In the genomic region with DNA sequence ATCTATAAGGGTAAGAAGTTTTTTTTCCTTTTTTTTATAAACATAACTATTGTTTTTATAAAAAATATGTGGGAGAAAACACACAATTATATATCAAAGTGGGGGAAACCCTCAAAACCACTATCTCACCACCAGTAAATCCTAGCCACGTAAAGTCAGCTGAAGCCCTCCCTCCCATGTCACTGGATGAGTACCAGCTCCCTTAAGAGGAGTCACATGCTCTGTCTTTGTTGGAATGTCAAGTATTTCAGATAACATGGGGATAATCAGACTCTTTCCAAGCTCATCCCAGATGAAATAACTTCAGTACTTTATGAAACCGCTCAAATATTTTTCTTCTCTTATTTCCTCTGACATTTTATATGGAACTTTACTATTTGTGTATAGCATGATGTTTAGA, we compare ENCODE assay signal across 17 cellular contexts. TPM values are rescaled to one million over a fixed set of nuclear protein-coding genes. Genes with fewer than 3 reads are reported as not detected.
DNase-seq lines count a peak whose midpoint lies in the region; ATAC-seq and TF ChIP-seq lines count a peak whose summit lies in the region.
"Had no signal": no experiment of that assay in that cellular context is flagged by ENCODE, and none has a peak within 500 bp of the region (broad histone marks: within the 10 kb centered on the region; RNA-seq: fewer than 3 reads in every experiment).

No MANE protein-coding gene starts in this region.

- H3K4me3 Mint-ChIP-seq in CD4-positive, alpha-beta T cell = no peak overlapping the region
- peak overlapping the region in 7 of 10 donors; percentile 6 to 49 (median 28) for H3K4me3 Mint-ChIP-seq in naive thymus-derived CD8-positive, alpha-beta T cell
- no peak overlapping the region for H3K4me3 Mint-ChIP-seq in endodermal cell
- H3K4me3 Mint-ChIP-seq in stimulated activated effector memory CD8-positive, alpha-beta T cell treated with anti-CD3 and anti-CD28 coated beads, Interleukin-12 subunit alpha, Interleukin-12 subunit beta, amount 100 ng/mL, for 72 hours = no peak overlapping the region
- H3K4me3 Mint-ChIP-seq: activated CD4-positive, alpha-beta T cell treated with anti-CD3 and anti-CD28 coated beads for 36 hours; activated T-cell treated with anti-CD3 and anti-CD28 coated beads, Interleukin-2, amount 50 U/mL, for 4 hours; stimulated activated naive CD8-positive, alpha-beta T cell treated with anti-CD3 and anti-CD28 coated beads, Interleukin-15, Interleukin-2, amounts not matched to agents 100 ng/mL and 50 ng/mL, for 24 hours had no signal

- no peaks in the 10 kb centered on the region for H3K27me3 ChIP-seq in CD4-positive, alpha-beta T cell (ENCODE audit: control insufficient read depth, insufficient read depth, low read length)
- H3K27me3 ChIP-seq in endodermal cell (ENCODE audit: control insufficient read depth, insufficient read depth, low read length, poor library complexity, severe bottlenecking) = no peaks in the 10 kb centered on the region
- H3K27me3 ChIP-seq: vagina had no signal

- no peak for DNase-seq in CD4-positive, alpha-beta T cell
- DNase-seq in SK-MEL-5 (ENCODE audit: low read depth, low spot score) = peak; percentile 43
- no peak for DNase-seq in Right ventricle myocardium superior
- peak in 1 of 10 donors; percentile 4 for DNase-seq in naive thymus-derived CD8-positive, alpha-beta T cell
- DNase-seq in T1000 (lab: John Stamatoyannopoulos, UW) = no peak
- DNase-seq in GOT3 (lab: John Stamatoyannopoulos, UW) = no peak
- DNase-seq in endodermal cell = no peak
- DNase-seq in stimulated activated effector memory CD8-positive, alpha-beta T cell treated with anti-CD3 and anti-CD28 coated beads, Interleukin-12 subunit alpha, Interleukin-12 subunit beta, amount 100 ng/mL, for 72 hours (ENCODE audit: low spot score in 2 of 2) = no peak
- DNase-seq: activated CD4-positive, alpha-beta T cell treated with anti-CD3 and anti-CD28 coated beads for 36 hours; activated T-cell treated with anti-CD3 and anti-CD28 coated beads, Interleukin-2, amount 50 U/mL, for 4 hours; naive B cell; NCI-H2171 treated with DMSO at 0.1 percent for 48 hours; T-helper 1 cell had no signal

- H3K36me3 Mint-ChIP-seq in CD4-positive, alpha-beta T cell (ENCODE audit: low read depth) = no peaks in the 10 kb centered on the region
- H3K36me3 Mint-ChIP-seq in naive thymus-derived CD8-positive, alpha-beta T cell = no peaks in the 10 kb centered on the region
- H3K36me3 Mint-ChIP-seq in endodermal cell (ENCODE audit: low read depth) = no peaks in the 10 kb centered on the region
- H3K36me3 Mint-ChIP-seq in stimulated activated effector memory CD8-positive, alpha-beta T cell treated with anti-CD3 and anti-CD28 coated beads, Interleukin-12 subunit alpha, Interleukin-12 subunit beta, amount 100 ng/mL, for 72 hours = no peaks in the 10 kb centered on the region
- H3K36me3 Mint-ChIP-seq: naive B cell had no signal

- POLR2A ChIA-PET in CD4-positive, alpha-beta T cell (lab: Charles Lee) = interaction anchor here (1.4 kb wide), 1 partner anchor 74 kb away, joined by 5 read pairs; the partner anchor contains the start of gene USP53
- POLR2A ChIA-PET in naive thymus-derived CD8-positive, alpha-beta T cell (lab: Charles Lee) = interaction anchor here (0.7 to 1.4 kb wide), 2 partner anchors 9 to 86 kb away, joined by 3 read pairs; no protein-coding TSS in a partner anchor

- H3K27ac ChIP-seq in CD4-positive, alpha-beta T cell (ENCODE audit: low read depth, low read length) = no peak overlapping the region
- no peak overlapping the region for H3K27ac ChIP-seq in endodermal cell (ENCODE audit: low read depth, low read length)
- H3K27ac ChIP-seq: vagina had no signal

- no peaks in the 10 kb centered on the region for H3K9me3 ChIP-seq in CD4-positive, alpha-beta T cell (ENCODE audit: control insufficient read depth, low read length)
- no peaks in the 10 kb centered on the region for H3K9me3 ChIP-seq in endodermal cell (ENCODE audit: control insufficient read depth, low read length)
- H3K9me3 ChIP-seq: vagina had no signal

- in situ Hi-C loops in SK-MEL-5 (cut with HindIII; ENCODE audit: low pct_unique_long_range_greater_than_20kb, low sequenced_read_pairs) = no loop called here

- H3K27me3 Mint-ChIP-seq in CD4-positive, alpha-beta T cell = no peaks in the 10 kb centered on the region
- no peaks in the 10 kb centered on the region for H3K27me3 Mint-ChIP-seq in naive thymus-derived CD8-positive, alpha-beta T cell
- no peaks in the 10 kb centered on the region for H3K27me3 Mint-ChIP-seq in endodermal cell (ENCODE audit: insufficient read depth)
- H3K27me3 Mint-ChIP-seq: activated CD4-positive, alpha-beta T cell treated with anti-CD3 and anti-CD28 coated beads for 36 hours; naive B cell; stimulated activated naive CD8-positive, alpha-beta T cell treated with anti-CD3 and anti-CD28 coated beads, Interleukin-15, Interleukin-2, amounts not matched to agents 100 ng/mL and 50 ng/mL, for 24 hours had no signal

- peak overlapping the region; percentile 71 for H3K27ac Mint-ChIP-seq in CD4-positive, alpha-beta T cell
- H3K27ac Mint-ChIP-seq in naive thymus-derived CD8-positive, alpha-beta T cell = peak overlapping the region in 4 of 10 donors; percentile 38 to 53 (median 44)
- no peak overlapping the region for H3K27ac Mint-ChIP-seq in endodermal cell
- H3K27ac Mint-ChIP-seq in stimulated activated effector memory CD8-positive, alpha-beta T cell treated with anti-CD3 and anti-CD28 coated beads, Interleukin-12 subunit alpha, Interleukin-12 subunit beta, amount 100 ng/mL, for 72 hours = no peak overlapping the region
- H3K27ac Mint-ChIP-seq: activated CD4-positive, alpha-beta T cell treated with anti-CD3 and anti-CD28 coated beads for 36 hours; stimulated activated naive CD8-positive, alpha-beta T cell treated with anti-CD3 and anti-CD28 coated beads, Interleukin-15, Interleukin-2, amounts not matched to agents 100 ng/mL and 50 ng/mL, for 24 hours had no signal

- H3K9me3 Mint-ChIP-seq in CD4-positive, alpha-beta T cell = no peaks in the 10 kb centered on the region
- no peaks in the 10 kb centered on the region for H3K9me3 Mint-ChIP-seq in naive thymus-derived CD8-positive, alpha-beta T cell
- no peaks in the 10 kb centered on the region for H3K9me3 Mint-ChIP-seq in endodermal cell
- no peaks in the 10 kb centered on the region for H3K9me3 Mint-ChIP-seq in stimulated activated effector memory CD8-positive, alpha-beta T cell treated with anti-CD3 and anti-CD28 coated beads, Interleukin-12 subunit alpha, Interleukin-12 subunit beta, amount 100 ng/mL, for 72 hours
- H3K9me3 Mint-ChIP-seq: activated T-cell treated with anti-CD3 and anti-CD28 coated beads, Interleukin-2, amount 50 U/mL, for 4 hours; naive B cell; stimulated activated naive CD8-positive, alpha-beta T cell treated with anti-CD3 and anti-CD28 coated beads, Interleukin-15, Interleukin-2, amounts not matched to agents 100 ng/mL and 50 ng/mL, for 24 hours had no signal

- peaks cover 36% of the 10 kb centered on the region for H3K4me1 Mint-ChIP-seq in CD4-positive, alpha-beta T cell (ENCODE audit: low read depth)
- H3K4me1 Mint-ChIP-seq in naive thymus-derived CD8-positive, alpha-beta T cell = peaks cover 12 to 46% (median 35%) of the 10 kb centered on the region in 4 donors
- peaks cover 25% of the 10 kb centered on the region for H3K4me1 Mint-ChIP-seq in endodermal cell
- peaks cover 10% of the 10 kb centered on the region for H3K4me1 Mint-ChIP-seq in stimulated activated effector memory CD8-positive, alpha-beta T cell treated with anti-CD3 and anti-CD28 coated beads, Interleukin-12 subunit alpha, Interleukin-12 subunit beta, amount 100 ng/mL, for 72 hours

- H3K4me1 ChIP-seq in endodermal cell (ENCODE audit: control insufficient read depth, insufficient read depth, low read length) = peaks cover 16% of the 10 kb centered on the region

- TF ChIP-seq CTCF in CD4-positive, alpha-beta T cell (IDR thresholded peaks at IDR 0.05) = no peak
- TF ChIP-seq CTCF in endodermal cell (conservative IDR thresholded peaks at IDR 0.05) = no peak

- CTCF ChIA-PET in CD4-positive, alpha-beta T cell (lab: Charles Lee) = no interaction called here

- H3K9ac ChIP-seq in endodermal cell (ENCODE audit: extremely low read depth, low read length, poor library complexity, severe bottlenecking) = no peak overlapping the region

- H3K36me3 ChIP-seq in endodermal cell (ENCODE audit: control insufficient read depth, insufficient read depth, low read length) = no peaks in the 10 kb centered on the region
- H3K36me3 ChIP-seq: vagina had no signal

- intact Hi-C loops in CD4-positive, alpha-beta T cell (cut with DNase I, micrococcal nuclease) = no loop called here
- intact Hi-C loops in Right ventricle myocardium superior (cut with DNase I) = loop anchor here (10.0 kb wide), 1 partner anchor 93 kb away; no protein-coding TSS in a partner anchor

- H3K4me3 ChIP-seq in endodermal cell (ENCODE audit: low read length) = no peak overlapping the region
- H3K4me3 ChIP-seq: vagina had no signal

- 50% methylated on average over 1 of the region's 2 CpGs; no CpG with 5 or more reads in 1 of the 2 experiments for WGBS in endodermal cell (ENCODE audit: insufficient coverage in 1 of 2, insufficient read length in 1 of 2), 2 experiments

- no peak for ATAC-seq in CD4-positive, alpha-beta T cell (ENCODE audit: poor library complexity)
- peak; percentile 67 for ATAC-seq in Right ventricle myocardium superior (ENCODE audit: poor library complexity)
- peak in 1 of 2 donors; percentile 52 for ATAC-seq in naive thymus-derived CD8-positive, alpha-beta T cell
- ATAC-seq in stimulated activated effector memory CD8-positive, alpha-beta T cell treated with anti-CD3 and anti-CD28 coated beads, Interleukin-12 subunit alpha, Interleukin-12 subunit beta, amount 100 ng/mL, for 72 hours = no peak
- ATAC-seq: activated CD4-positive, alpha-beta T cell treated with anti-CD3 and anti-CD28 coated beads for 36 hours; activated T-cell treated with anti-CD3 and anti-CD28 coated beads, Interleukin-2, amount 50 U/mL, for 4 hours had no signal

RNA-seq across cellular contexts. Expression of gene MYOZ2, which starts 2.4 kb away (rescaled TPM):
- total RNA-seq in CD4-positive, alpha-beta T cell = not detected
- total RNA-seq in SK-MEL-5 (2014; rRNA removed; shearing (Covaris generic)) = 0.24 TPM in 1 of 2 replicates, not detected in the other
- polyA plus RNA-seq in SK-MEL-5 (2015; cell fraction: cytosol; rRNA removed) = 0.05 TPM in 1 of 2 replicates, not detected in the other
- not detected in 2 replicates for polyA plus RNA-seq in SK-MEL-5 (2015; cell fraction: nucleus; rRNA removed)
- 705 TPM for total RNA-seq in Right ventricle myocardium superior
- not detected for total RNA-seq in naive thymus-derived CD8-positive, alpha-beta T cell
- polyA plus RNA-seq in naive thymus-derived CD8-positive, alpha-beta T cell = not detected
- total RNA-seq in endodermal cell = not detected
- not detected for polyA plus RNA-seq in endodermal cell (2013, experiment 1 of 2)
- polyA plus RNA-seq in endodermal cell (2013, experiment 2 of 2) = not detected
- total RNA-seq: activated CD4-positive, alpha-beta T cell treated with anti-CD3 and anti-CD28 coated beads for 36 hours; activated T-cell treated with anti-CD3 and anti-CD28 coated beads, Interleukin-2, amount 50 U/mL, for 4 hours; Daoy had no signal
- polyA plus RNA-seq: keratinocyte had no signal

Comparison
In these comparisons a context has a peak if more than half of its experiments do, and no peak if none do; other contexts are left out.
1. H3K4me3 Mint-ChIP-seq: peak in naive thymus-derived CD8-positive, alpha-beta T cell (7 of 10); none in CD4-positive, alpha-beta T cell (single experiment), endodermal cell (single experiment) and stimulated activated effector memory CD8-positive, alpha-beta T cell treated with anti-CD3 and anti-CD28 coated beads, Interleukin-12 subunit alpha, Interleukin-12 subunit beta, amount 100 ng/mL, for 72 hours (single experiment).
2. RNA of gene MYOZ2, which starts 2.4 kb away (total RNA-seq): 705 TPM in Right ventricle myocardium superior (single experiment); 0.24 TPM in SK-MEL-5, not detected in CD4-positive, alpha-beta T cell, not detected in naive thymus-derived CD8-positive, alpha-beta T cell and not detected in endodermal cell; every median in the first group is over 100 times any median in the second.